1 cellular context compared by ENCODE assay signal in genomic region chr3:150222646-150223045, GRCh38.
TF ChIP-seq lines count a peak whose summit lies in the region.

No MANE protein-coding gene starts in this region.

TF ChIP-seq in H1, 55 proteins besides CTCF, POLR2A, EP300 and RAD21 (continued from another document):
- no peak for TF ChIP-seq CHD7 (IDR thresholded peaks at IDR 0.05; ENCODE audit: insufficient replicate concordance, low read length)
- TF ChIP-seq SIN3A (conservative IDR thresholded peaks at IDR 0.05 in 1 of 2, IDR thresholded peaks at IDR 0.05 in 1 of 2; ENCODE audit: low read depth in 1 of 2, low read length in 2 of 2): no peak
- no peak for TF ChIP-seq CBX5 (IDR thresholded peaks at IDR 0.05; ENCODE audit: low read depth, low read length)
- no peak for TF ChIP-seq ZNF274 (IDR thresholded peaks at IDR 0.05; ENCODE audit: borderline replicate concordance, extremely low read depth, low read length)
- no peak for TF ChIP-seq CHD1 (IDR thresholded peaks at IDR 0.05; ENCODE audit: low read depth, low read length)
- TF ChIP-seq RXRA (IDR thresholded peaks at IDR 0.05; ENCODE audit: insufficient read depth, low read depth, low read length): no peak
- TF ChIP-seq SP2 (IDR thresholded peaks at IDR 0.05; ENCODE audit: low read length): no peak
- no peak; the same call in 1 of the 2 replicates for TF ChIP-seq MAX (IDR thresholded peaks at IDR 0.05)
- no peak for TF ChIP-seq TEAD4 (IDR thresholded peaks at IDR 0.05; ENCODE audit: low read depth, low read length)
- TF ChIP-seq EZH2 (IDR thresholded peaks at IDR 0.05; ENCODE audit: low read depth, low read length, severe bottlenecking): no peak
- TF ChIP-seq ATF3 (IDR thresholded peaks at IDR 0.05; ENCODE audit: insufficient read depth, low read depth, low read length): no peak
- no peak for TF ChIP-seq KDM5A (IDR thresholded peaks at IDR 0.05; ENCODE audit: low read length)
